ENCODE assay signal across 8 cellular contexts in genomic region chr7:43647314-43647691, GRCh38.
DNase-seq lines count a peak whose midpoint lies in the region; ATAC-seq, FAIRE-seq and TF ChIP-seq lines count a peak whose summit lies in the region.

No MANE protein-coding gene starts in this region.

- no peak overlapping the region for H2BK20ac ChIP-seq in H1 (ENCODE audit: low read length)

- no peaks in the 10 kb centered on the region; the same call in 1 of the 2 replicates for H3K23me2 ChIP-seq in H1 (ENCODE audit: low read depth, low read length)

- H3K4me2 ChIP-seq in OCI-LY1 (ENCODE audit: low read length) (peak overlapping the region; percentile 81), H1 (ENCODE audit: insufficient read depth in 1 of 2, low read depth in 2 of 2, low read length in 2 of 2) (peak overlapping the region; percentile 14 to 31; a peak in 2 of 4 replicates)

- H4K20me1 ChIP-seq in OCI-LY1 (ENCODE audit: insufficient read depth, low read length): no peaks in the 10 kb centered on the region
- H4K20me1 ChIP-seq in H1 (replicated peaks in 1 of 2; ENCODE audit: control insufficient read depth in 1 of 2, insufficient read depth in 2 of 2, low read length in 2 of 2): peaks cover 0 to 2% of the 10 kb centered on the region in 2 experiments

- 42% methylated on average over 7 of the region's 7 CpGs; no CpG with 5 or more reads in 1 of the 2 experiments for WGBS in H1 (ENCODE audit: extremely low coverage in 1 of 2, insufficient coverage in 1 of 2, insufficient read length in 1 of 2, insufficient replicate concordance in 2 of 2, low coverage in 1 of 2, low lambda C conversion rate in 2 of 2, missing lambda C conversion rate in 1 of 2), 2 experiments

- H3K79me1 ChIP-seq in H1 (ENCODE audit: low read depth, low read length): peaks cover 10% of the 10 kb centered on the region

- TF ChIP-seq POLR2A in H1 (IDR thresholded peaks at IDR 0.05; ENCODE audit: control extremely low read depth in 1 of 2, low read depth in 2 of 2, low read length in 2 of 2): no peak

- peak overlapping the region; percentile 98 for H3K27ac ChIP-seq in OCI-LY1 (ENCODE audit: low read depth, low read length, poor library complexity, severe bottlenecking)
- peak overlapping the region; percentile 71 for H3K27ac ChIP-seq in H1 (ENCODE audit: low read depth, low read length)

- H2AK5ac ChIP-seq in H1 (ENCODE audit: low read depth, low read length): peak overlapping the region; percentile 92; the same call in 1 of the 2 replicates

- peak overlapping the region; percentile 81 for H4K91ac ChIP-seq in H1 (replicated peaks; ENCODE audit: insufficient read length, low read length)

- peak overlapping the region; percentile 59 for H3K4me3 ChIP-seq in OCI-LY1 (ENCODE audit: low read depth, low read length, poor library complexity, severe bottlenecking)
- no peak overlapping the region for H3K4me3 ChIP-seq in H1 (ENCODE audit: extremely low read depth in 1 of 4, insufficient read depth in 2 of 4, low read depth in 3 of 4, low read length in 4 of 4)
- H3K4me3 ChIP-seq in neuron (ENCODE audit: low read length): peak overlapping the region; percentile 25

- no peak for FAIRE-seq in H1 (lab: Jason Lieb, UNC)

- peak overlapping the region; percentile 73; the same call in 1 of the 2 replicates for H3K18ac ChIP-seq in H1 (ENCODE audit: extremely low read depth, low read length)

- H2BK120ac ChIP-seq in H1 (replicated peaks; ENCODE audit: low read depth, low read length): no peak overlapping the region

- peaks cover 46% of the 10 kb centered on the region for H3K36me3 ChIP-seq in OCI-LY1 (ENCODE audit: insufficient read depth, low read length)
- peaks cover 0 to 41% (median 10%) of the 10 kb centered on the region in 4 experiments; a peak in 6 of 8 replicates for H3K36me3 ChIP-seq in H1 (ENCODE audit: control insufficient read depth in 2 of 4, insufficient read depth in 4 of 4, low read length in 3 of 4)
- peaks cover 22% of the 10 kb centered on the region for H3K36me3 ChIP-seq in neuron (ENCODE audit: insufficient read depth, low read length)

- peak; percentile 55 for DNase-seq in COLO829 (ENCODE audit: low spot score)
- DNase-seq in H1 (ENCODE audit: low read depth in 1 of 2, low spot score in 2 of 2): peak in 1 of 2 experiments; percentile 34
- no peak for DNase-seq in mesenteric fat pad (ENCODE audit: low spot score)
- no peak for DNase-seq in SHP77 treated with DMSO at 0.1 percent for 48 hours (lab: John Stamatoyannopoulos, UW)

- no peak for TF ChIP-seq RAD21 in H1 (IDR thresholded peaks at IDR 0.05 in 1 of 2, conservative IDR thresholded peaks at IDR 0.05 in 1 of 2; ENCODE audit: low read depth in 2 of 2, low read length in 2 of 2)

- no peak overlapping the region for H4K5ac ChIP-seq in H1 (ENCODE audit: insufficient read length, low read depth, low read length)

- H2BK15ac ChIP-seq in H1 (ENCODE audit: low read length): no peak overlapping the region

- no peak overlapping the region for H2AFZ ChIP-seq in OCI-LY1 (ENCODE audit: low read length)
- H2AFZ ChIP-seq in H1 (ENCODE audit: low read length): no peak overlapping the region
- H2AFZ ChIP-seq in neuron (ENCODE audit: low read depth, low read length): no peak overlapping the region

- peaks cover 32% of the 10 kb centered on the region for H3F3A ChIP-seq in OCI-LY1 (ENCODE audit: insufficient read depth, low read length)

- H3K79me2 ChIP-seq in OCI-LY1 (ENCODE audit: insufficient read depth, low read length) (no peaks in the 10 kb centered on the region), H1 (ENCODE audit: control insufficient read depth in 1 of 2, insufficient read depth in 2 of 2, low read length in 2 of 2) (peaks cover 0 to 21% of the 10 kb centered on the region in 2 experiments; a peak in 2 of 4 replicates)

- no peaks in the 10 kb centered on the region for H3K27me3 ChIP-seq in OCI-LY1 (ENCODE audit: insufficient read depth, low read length)
- no peaks in the 10 kb centered on the region for H3K27me3 ChIP-seq in H1 (replicated peaks in 1 of 4; ENCODE audit: control insufficient read depth in 3 of 4, extremely low read depth in 1 of 4, insufficient read depth in 3 of 4, low read length in 3 of 4)
- H3K27me3 ChIP-seq in neuron (ENCODE audit: insufficient read depth, low read length): no peaks in the 10 kb centered on the region

- H3K56ac ChIP-seq in H1 (replicated peaks; ENCODE audit: insufficient read length, low read depth, low read length): no peak overlapping the region

- POLR2A ChIA-PET in H1 (lab: Charles Lee; ENCODE audit: partially characterized antibody): interaction anchor here (0.6 to 1.8 kb wide), 6 partner anchors 13 to 196 kb away, joined by 3 to 6 read pairs (median 4); partner anchors contain the start of genes COA1 and STK17A

- no peak overlapping the region for H4K8ac ChIP-seq in H1 (ENCODE audit: extremely low read depth, insufficient read depth, low read length)

- ATAC-seq in GM19463 (IDR thresholded peaks at IDR 0.05; ENCODE audit: unreplicated experiment): no peak
- ATAC-seq in GM19351 (IDR thresholded peaks at IDR 0.05; ENCODE audit: unreplicated experiment): no peak

- peak overlapping the region; percentile 97 for H2BK5ac ChIP-seq in H1 (ENCODE audit: low read depth, low read length)

- TF ChIP-seq EP300 in H1 (IDR thresholded peaks at IDR 0.05; ENCODE audit: borderline replicate concordance in 1 of 2, low read depth in 2 of 2, low read length in 2 of 2): no peak

- H3K9ac ChIP-seq in OCI-LY1 (ENCODE audit: low read length) (peak overlapping the region; percentile 65), H1 (replicated peaks in 1 of 4; ENCODE audit: extremely low read depth in 1 of 4, low read depth in 3 of 4, low read length in 3 of 4) (peak overlapping the region in 2 of 4 experiments; percentile 19 to 20; a peak in 3 of 7 replicates)

- H3K4me1 ChIP-seq in OCI-LY1 (ENCODE audit: insufficient read depth, low read length, severe bottlenecking) (peaks cover 97% of the 10 kb centered on the region), H1 (replicated peaks in 1 of 4; ENCODE audit: control insufficient read depth in 3 of 4, insufficient read depth in 4 of 4, low read length in 3 of 4) (peaks cover 13 to 23% (median 17%) of the 10 kb centered on the region in 4 experiments), neuron (ENCODE audit: insufficient read depth, low read length) (peaks cover 36% of the 10 kb centered on the region)

- no peak overlapping the region for H3K23ac ChIP-seq in H1 (ENCODE audit: insufficient read length)

- H2BK12ac ChIP-seq in H1 (ENCODE audit: low read depth, low read length): peak overlapping the region; percentile 97; the same call in 1 of the 2 replicates

- no peaks in the 10 kb centered on the region for H3K9me2 ChIP-seq in OCI-LY1 (ENCODE audit: low read depth, low read length)

- CTCF ChIA-PET in H1 (lab: Charles Lee; ENCODE audit: partially characterized antibody): interaction anchor here (1.3 to 3.1 kb wide), 3 partner anchors 53 to 65 kb away, joined by 4 to 12 read pairs (median 10); partner anchors contain the start of gene STK17A

- H3K14ac ChIP-seq in H1 (ENCODE audit: insufficient read length): no peak overlapping the region

- no peak for TF ChIP-seq CTCF in OCI-LY1 (IDR thresholded peaks at IDR 0.05; ENCODE audit: low read length)
- no peak for TF ChIP-seq CTCF in H1 (IDR thresholded peaks at IDR 0.05; ENCODE audit: control extremely low read depth in 1 of 3, insufficient read depth in 1 of 3, low read depth in 1 of 3, low read length in 3 of 3)

- no peaks in the 10 kb centered on the region for H3K9me3 ChIP-seq in OCI-LY1 (ENCODE audit: low read length)
- no peaks in the 10 kb centered on the region for H3K9me3 ChIP-seq in H1 (ENCODE audit: insufficient read depth in 2 of 2, low read depth in 1 of 2, low read length in 1 of 2)
- H3K9me3 ChIP-seq in neuron (ENCODE audit: low read length): peaks cover 1% of the 10 kb centered on the region

- H3K4ac ChIP-seq in H1 (replicated peaks; ENCODE audit: insufficient read length, low read depth, low read length): no peak overlapping the region

TF ChIP-seq in H1, 55 proteins besides CTCF, POLR2A, EP300 and RAD21:
- TF ChIP-seq EZH2 (IDR thresholded peaks at IDR 0.05; ENCODE audit: low read depth, low read length, severe bottlenecking) (no peak), YY1 (IDR thresholded peaks at IDR 0.05; ENCODE audit: low read depth, low read length) (0 out of 2 replicates have a peak, but pooled peaks have one; percentile 9), TCF12 (IDR thresholded peaks at IDR 0.05; ENCODE audit: low read depth, low read length) (no peak)

Comparison
In these comparisons a context has a peak if more than half of its experiments do, and no peak if none do; other contexts are left out.
1. H3K4me3 ChIP-seq: peak in OCI-LY1 (single experiment) and neuron (single experiment); none in H1 (0 of 4).